In genomic region chr11:73227571-73228211, GRCh38 we compare ENCODE assay signal across 3 cellular contexts.
TF ChIP-seq lines count a peak whose summit lies in the region.

No MANE protein-coding gene starts in this region.

TF ChIP-seq in SK-N-SH, 30 proteins besides CTCF, POLR2A, EP300 and RAD21 (continued from another document and continues in another):
- TF ChIP-seq RFX5 (IDR thresholded peaks at IDR 0.05; ENCODE audit: low read length): no peak
- no peak for TF ChIP-seq YY1 (IDR thresholded peaks at IDR 0.05; ENCODE audit: low read depth)
- no peak for TF ChIP-seq FOXJ3 (CRISPR knock-in tag; IDR thresholded peaks at IDR 0.05)
- TF ChIP-seq PBX3 (IDR thresholded peaks at IDR 0.05): no peak
- no peak for TF ChIP-seq ZBTB33 (IDR thresholded peaks at IDR 0.05; ENCODE audit: borderline replicate concordance, low read depth)
- no peak for TF ChIP-seq IRF3 (IDR thresholded peaks at IDR 0.05; ENCODE audit: low read depth, low read length)
- no peak for TF ChIP-seq GABPA (IDR thresholded peaks at IDR 0.05; ENCODE audit: low read depth)
- no peak for TF ChIP-seq REST (IDR thresholded peaks at IDR 0.05; ENCODE audit: low read depth, low read length)
- no peak for TF ChIP-seq NFIC (IDR thresholded peaks at IDR 0.05; ENCODE audit: borderline replicate concordance)
- no peak for TF ChIP-seq FOSL2 (IDR thresholded peaks at IDR 0.05; ENCODE audit: borderline replicate concordance, low read depth)

TF ChIP-seq in SK-N-SH treated with all-trans-retinoic acid at 6 μM for 48 hours, 23 proteins besides CTCF, POLR2A, EP300 and RAD21 (continued from another document):
- TF ChIP-seq CREB5 (CRISPR knock-in tag; IDR thresholded peaks at IDR 0.05; ENCODE audit: low read depth) (no peak), PATZ1 (CRISPR knock-in tag; IDR thresholded peaks at IDR 0.05; ENCODE audit: borderline replicate concordance) (no peak), SNAI2 (CRISPR knock-in tag; IDR thresholded peaks at IDR 0.05) (no peak), TSHZ2 (CRISPR knock-in tag; IDR thresholded peaks at IDR 0.05) (no peak), ZNF565 (CRISPR knock-in tag; conservative IDR thresholded peaks at IDR 0.05; ENCODE audit: low read depth) (no peak), BACH2 (CRISPR knock-in tag; IDR thresholded peaks at IDR 0.05; ENCODE audit: borderline replicate concordance) (no peak), PPARA (CRISPR knock-in tag; IDR thresholded peaks at IDR 0.05; ENCODE audit: borderline replicate concordance) (no peak), CSRNP3 (CRISPR knock-in tag; IDR thresholded peaks at IDR 0.05) (no peak), ZFP30 (CRISPR knock-in tag; IDR thresholded peaks at IDR 0.05) (no peak), OSR1 (CRISPR knock-in tag; IDR thresholded peaks at IDR 0.05) (no peak), ZNF70 (CRISPR knock-in tag; IDR thresholded peaks at IDR 0.05) (no peak), POU6F1 (CRISPR knock-in tag; IDR thresholded peaks at IDR 0.05; ENCODE audit: borderline replicate concordance, low read depth) (no peak), GLIS3 (CRISPR knock-in tag; IDR thresholded peaks at IDR 0.05) (no peak), RARB (CRISPR knock-in tag; IDR thresholded peaks at IDR 0.05) (no peak), ZC3H10 (CRISPR knock-in tag; IDR thresholded peaks at IDR 0.05) (no peak)

TF ChIP-seq in liver, 16 proteins besides CTCF, POLR2A, EP300 and RAD21 (continued from another document):
- TF ChIP-seq REST (IDR thresholded peaks at IDR 0.05) (no peak), RXRA (IDR thresholded peaks at IDR 0.05) (no peak), ATF3 (IDR thresholded peaks at IDR 0.05) (no peak), HNF4A (conservative IDR thresholded peaks at IDR 0.05) (peak in 1 of 2 donors; percentile 25), GABPA (IDR thresholded peaks at IDR 0.05 in 1 of 2, conservative IDR thresholded peaks at IDR 0.05 in 1 of 2) (no peak), YY1 (IDR thresholded peaks at IDR 0.05) (no peak), EGR1 (IDR thresholded peaks at IDR 0.05; ENCODE audit: low read depth in 2 of 2) (no peak), ZBTB33 (IDR thresholded peaks at IDR 0.05) (no peak), MAX (IDR thresholded peaks at IDR 0.05) (no peak), JUND (IDR thresholded peaks at IDR 0.05) (no peak), FOXA1 (IDR thresholded peaks at IDR 0.05) (peak; percentile 22)
